ENCODE assay signal across 1 cellular context in the genomic region with DNA sequence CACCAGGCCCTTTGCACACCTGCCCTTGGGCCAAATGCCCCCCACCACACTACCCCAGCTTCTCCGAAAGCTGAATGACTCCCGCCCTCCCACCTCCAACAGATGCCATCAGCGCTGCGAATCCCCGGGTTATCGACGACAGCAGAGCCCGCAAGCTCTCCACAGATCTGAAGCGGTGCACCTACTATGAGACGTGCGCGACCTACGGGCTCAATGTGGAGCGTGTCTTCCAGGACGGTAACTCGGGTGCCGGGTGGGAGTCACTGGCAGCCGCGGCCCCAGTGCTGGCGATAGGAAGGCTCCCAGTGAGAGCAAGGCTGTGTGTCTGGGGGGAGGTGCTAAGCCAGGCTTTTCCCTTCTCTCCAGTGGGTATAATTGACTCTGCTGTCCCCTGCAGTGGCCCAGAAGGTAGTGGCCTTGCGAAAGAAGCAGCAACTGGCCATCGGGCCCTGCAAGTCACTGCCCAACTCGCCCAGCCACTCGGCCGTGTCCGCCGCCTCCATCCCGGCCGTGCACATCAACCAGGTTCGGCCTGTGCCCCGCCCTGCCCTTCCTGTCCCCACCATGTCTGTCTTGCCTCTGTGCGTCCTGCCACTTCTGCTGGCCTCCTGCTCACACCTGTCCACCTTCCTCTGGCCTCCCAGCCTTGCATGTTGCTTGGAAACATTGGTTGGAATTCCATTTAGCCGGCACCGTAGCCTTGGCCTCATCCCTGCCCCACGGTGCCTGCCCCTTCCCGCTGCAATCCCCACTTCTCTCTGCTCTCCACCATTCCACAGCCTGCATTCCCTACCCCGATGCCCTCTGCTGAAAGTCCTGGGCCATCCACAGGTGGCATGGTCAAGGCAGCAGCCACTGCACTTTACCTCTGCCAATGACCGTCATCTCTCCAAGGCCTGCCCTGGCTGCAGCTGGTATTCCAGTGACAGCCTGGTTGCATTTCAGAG.
TF ChIP-seq lines count a peak whose summit lies in the region.

No MANE protein-coding gene starts in this region.

TF ChIP-seq in HEK293, 187 proteins besides CTCF, POLR2A, EP300 and RAD21:
- TF ChIP-seq ZNF600 (tag by site-specific recombination; IDR thresholded peaks at IDR 0.05): peak; percentile 57
- TF ChIP-seq, protein P1, sequence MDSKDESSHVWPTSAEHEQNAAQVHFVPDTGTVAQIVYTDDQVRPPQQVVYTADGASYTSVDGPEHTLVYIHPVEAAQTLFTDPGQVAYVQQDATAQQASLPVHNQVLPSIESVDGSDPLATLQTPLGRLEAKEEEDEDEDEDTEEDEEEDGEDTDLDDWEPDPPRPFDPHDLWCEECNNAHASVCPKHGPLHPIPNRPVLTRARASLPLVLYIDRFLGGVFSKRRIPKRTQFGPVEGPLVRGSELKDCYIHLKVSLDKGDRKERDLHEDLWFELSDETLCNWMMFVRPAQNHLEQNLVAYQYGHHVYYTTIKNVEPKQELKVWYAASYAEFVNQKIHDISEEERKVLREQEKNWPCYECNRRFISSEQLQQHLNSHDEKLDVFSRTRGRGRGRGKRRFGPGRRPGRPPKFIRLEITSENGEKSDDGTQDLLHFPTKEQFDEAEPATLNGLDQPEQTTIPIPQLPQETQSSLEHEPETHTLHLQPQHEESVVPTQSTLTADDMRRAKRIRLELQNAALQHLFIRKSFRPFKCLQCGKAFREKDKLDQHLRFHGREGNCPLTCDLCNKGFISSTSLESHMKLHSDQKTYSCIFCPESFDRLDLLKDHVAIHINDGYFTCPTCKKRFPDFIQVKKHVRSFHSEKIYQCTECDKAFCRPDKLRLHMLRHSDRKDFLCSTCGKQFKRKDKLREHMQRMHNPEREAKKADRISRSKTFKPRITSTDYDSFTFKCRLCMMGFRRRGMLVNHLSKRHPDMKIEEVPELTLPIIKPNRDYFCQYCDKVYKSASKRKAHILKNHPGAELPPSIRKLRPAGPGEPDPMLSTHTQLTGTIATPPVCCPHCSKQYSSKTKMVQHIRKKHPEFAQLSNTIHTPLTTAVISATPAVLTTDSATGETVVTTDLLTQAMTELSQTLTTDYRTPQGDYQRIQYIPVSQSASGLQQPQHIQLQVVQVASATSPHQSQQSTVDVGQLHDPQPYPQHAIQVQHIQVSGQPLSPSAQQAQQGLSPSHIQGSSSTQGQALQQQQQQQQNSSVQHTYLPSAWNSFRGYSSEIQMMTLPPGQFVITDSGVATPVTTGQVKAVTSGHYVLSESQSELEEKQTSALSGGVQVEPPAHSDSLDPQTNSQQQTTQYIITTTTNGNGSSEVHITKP (tag by site-specific recombination; IDR thresholded peaks at IDR 0.05): no peak
- TF ChIP-seq ZNF174 (tag by site-specific recombination; IDR thresholded peaks at IDR 0.05): no peak
- TF ChIP-seq SCRT1 (tag by site-specific recombination; IDR thresholded peaks at IDR 0.05; ENCODE audit: borderline replicate concordance): peak; percentile 74; the same call in 1 of the 2 replicates
- TF ChIP-seq ZNF701 (tag by site-specific recombination; IDR thresholded peaks at IDR 0.05): no peak
- TF ChIP-seq, protein P2, sequence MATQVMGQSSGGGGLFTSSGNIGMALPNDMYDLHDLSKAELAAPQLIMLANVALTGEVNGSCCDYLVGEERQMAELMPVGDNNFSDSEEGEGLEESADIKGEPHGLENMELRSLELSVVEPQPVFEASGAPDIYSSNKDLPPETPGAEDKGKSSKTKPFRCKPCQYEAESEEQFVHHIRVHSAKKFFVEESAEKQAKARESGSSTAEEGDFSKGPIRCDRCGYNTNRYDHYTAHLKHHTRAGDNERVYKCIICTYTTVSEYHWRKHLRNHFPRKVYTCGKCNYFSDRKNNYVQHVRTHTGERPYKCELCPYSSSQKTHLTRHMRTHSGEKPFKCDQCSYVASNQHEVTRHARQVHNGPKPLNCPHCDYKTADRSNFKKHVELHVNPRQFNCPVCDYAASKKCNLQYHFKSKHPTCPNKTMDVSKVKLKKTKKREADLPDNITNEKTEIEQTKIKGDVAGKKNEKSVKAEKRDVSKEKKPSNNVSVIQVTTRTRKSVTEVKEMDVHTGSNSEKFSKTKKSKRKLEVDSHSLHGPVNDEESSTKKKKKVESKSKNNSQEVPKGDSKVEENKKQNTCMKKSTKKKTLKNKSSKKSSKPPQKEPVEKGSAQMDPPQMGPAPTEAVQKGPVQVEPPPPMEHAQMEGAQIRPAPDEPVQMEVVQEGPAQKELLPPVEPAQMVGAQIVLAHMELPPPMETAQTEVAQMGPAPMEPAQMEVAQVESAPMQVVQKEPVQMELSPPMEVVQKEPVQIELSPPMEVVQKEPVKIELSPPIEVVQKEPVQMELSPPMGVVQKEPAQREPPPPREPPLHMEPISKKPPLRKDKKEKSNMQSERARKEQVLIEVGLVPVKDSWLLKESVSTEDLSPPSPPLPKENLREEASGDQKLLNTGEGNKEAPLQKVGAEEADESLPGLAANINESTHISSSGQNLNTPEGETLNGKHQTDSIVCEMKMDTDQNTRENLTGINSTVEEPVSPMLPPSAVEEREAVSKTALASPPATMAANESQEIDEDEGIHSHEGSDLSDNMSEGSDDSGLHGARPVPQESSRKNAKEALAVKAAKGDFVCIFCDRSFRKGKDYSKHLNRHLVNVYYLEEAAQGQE (tag by site-specific recombination; IDR thresholded peaks at IDR 0.05): no peak
- TF ChIP-seq SCRT2 (tag by site-specific recombination; IDR thresholded peaks at IDR 0.05): peak; percentile 13; the same call in 1 of the 2 replicates
- TF ChIP-seq ZNF274 (IDR thresholded peaks at IDR 0.05; ENCODE audit: low read length): no peak
- TF ChIP-seq ZNF274 (tag by site-specific recombination; IDR thresholded peaks at IDR 0.05; ENCODE audit: borderline replicate concordance): no peak
TF ChIP-seq in HEK293: peak in this region for 3.
